ENCODE assay signal across 1 cellular context in the genomic region with DNA sequence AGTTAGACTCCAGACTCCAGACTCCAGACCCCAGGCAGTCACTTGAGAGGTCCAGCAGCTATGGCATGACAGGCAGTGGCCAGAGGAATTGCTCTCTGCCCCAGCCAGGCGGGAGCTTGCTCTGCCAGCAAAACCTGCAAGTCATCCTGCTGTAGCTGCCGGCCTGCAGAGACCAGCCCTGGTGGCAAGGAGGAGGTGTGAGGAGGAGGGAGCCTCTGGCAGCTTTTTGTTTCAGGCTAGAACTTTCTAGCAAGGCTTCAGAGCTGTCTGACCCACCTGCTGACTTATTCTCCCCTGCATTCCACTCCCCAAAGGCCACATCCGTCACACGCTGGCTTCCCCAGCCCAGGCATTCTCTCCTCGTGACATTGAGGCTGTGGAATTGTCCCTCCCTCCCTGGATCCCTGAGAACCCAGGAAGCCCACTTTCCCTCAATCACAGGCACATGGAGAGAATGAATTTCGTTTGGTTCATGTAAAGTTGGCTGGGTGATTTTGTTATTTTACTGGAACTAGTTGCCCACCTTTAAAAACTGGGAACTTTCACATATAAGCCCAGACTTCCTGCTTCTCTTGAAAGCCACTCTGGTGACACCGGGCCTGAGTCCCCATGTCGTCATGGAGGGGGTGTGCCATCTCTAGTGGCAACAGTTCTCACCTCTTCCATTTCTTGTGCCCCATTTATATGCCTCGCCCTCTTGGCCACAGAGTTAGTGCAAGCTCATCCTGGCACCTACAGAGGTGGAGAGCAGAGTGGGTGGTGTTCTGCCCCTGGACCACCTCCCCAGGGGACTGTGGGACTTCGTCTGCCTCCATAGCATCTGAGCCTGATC.
TF ChIP-seq lines count a peak whose summit lies in the region.

No MANE protein-coding gene starts in this region.

TF ChIP-seq in K562, 482 proteins besides CTCF, POLR2A, EP300 and RAD21 (continued from another document and continues in another):
- TF ChIP-seq FIP1L1 (IDR thresholded peaks at IDR 0.05; ENCODE audit: low read depth, low read length, poor library complexity, severe bottlenecking) (no peak), NUFIP1 (IDR thresholded peaks at IDR 0.05; ENCODE audit: partially characterized antibody) (peak; percentile 68), TEAD4 (IDR thresholded peaks at IDR 0.05; ENCODE audit: low read length) (no peak), TEAD4 (CRISPR knock-in tag; IDR thresholded peaks at IDR 0.05; ENCODE audit: borderline replicate concordance) (no peak), ZNF398 (CRISPR knock-in tag; IDR thresholded peaks at IDR 0.05) (no peak), NFIC (IDR thresholded peaks at IDR 0.05) (peak; percentile 38), POLR2H (tag; IDR thresholded peaks at IDR 0.05; ENCODE audit: low read depth) (no peak), ZNF75A (CRISPR knock-in tag; IDR thresholded peaks at IDR 0.05) (no peak), SRSF9 (IDR thresholded peaks at IDR 0.05; ENCODE audit: borderline replicate concordance, low read depth, low read length) (no peak), EP400 (IDR thresholded peaks at IDR 0.05) (no peak), MAFG (tag; conservative IDR thresholded peaks at IDR 0.05) (peak; percentile 98), RAD51 (IDR thresholded peaks at IDR 0.05; ENCODE audit: borderline replicate concordance, low read depth) (no peak), KHSRP (IDR thresholded peaks at IDR 0.05) (no peak), WHSC1 (IDR thresholded peaks at IDR 0.05; ENCODE audit: low read length) (no peak), MEF2A (IDR thresholded peaks at IDR 0.05; ENCODE audit: control insufficient read depth, low read depth, low read length) (no peak), ESRRB (CRISPR knock-in tag; IDR thresholded peaks at IDR 0.05; ENCODE audit: borderline replicate concordance) (no peak), SMARCC2 (IDR thresholded peaks at IDR 0.05; ENCODE audit: low read depth) (no peak), ZNF347 (CRISPR knock-in tag; IDR thresholded peaks at IDR 0.05; ENCODE audit: low read depth) (no peak), HMG20A (CRISPR knock-in tag; conservative IDR thresholded peaks at IDR 0.05) (no peak), PHF20 (IDR thresholded peaks at IDR 0.05; ENCODE audit: partially characterized antibody) (peak; percentile 28), ZNF77 (CRISPR knock-in tag; IDR thresholded peaks at IDR 0.05) (no peak), SETDB1 (IDR thresholded peaks at IDR 0.05; ENCODE audit: low read length) (no peak), RFX7 (CRISPR knock-in tag; IDR thresholded peaks at IDR 0.05) (no peak), ETV1 (tag; conservative IDR thresholded peaks at IDR 0.05; ENCODE audit: low read depth) (no peak), PPARD (CRISPR knock-in tag; IDR thresholded peaks at IDR 0.05) (no peak), ZHX1 (conservative IDR thresholded peaks at IDR 0.05; ENCODE audit: low read length) (no peak), ZNF449 (CRISPR knock-in tag; IDR thresholded peaks at IDR 0.05) (no peak), SAP30 (IDR thresholded peaks at IDR 0.05; ENCODE audit: borderline replicate concordance, insufficient read depth, low read depth, low read length, poor library complexity, severe bottlenecking) (no peak), ZNF143 (CRISPR knock-in tag; IDR thresholded peaks at IDR 0.05) (no peak), TOE1 (IDR thresholded peaks at IDR 0.05; ENCODE audit: borderline replicate concordance) (no peak), TOE1 (CRISPR knock-in tag; IDR thresholded peaks at IDR 0.05; ENCODE audit: borderline replicate concordance, low read depth) (no peak), ARNT (IDR thresholded peaks at IDR 0.05) (no peak), U2AF2 (optimal IDR thresholded peaks at IDR 0.05; ENCODE audit: low read depth, low read length) (no peak), PRPF4 (IDR thresholded peaks at IDR 0.05; ENCODE audit: insufficient read depth, low read depth, low read length, poor library complexity, severe bottlenecking) (no peak), CUX1 (CRISPR knock-in tag; IDR thresholded peaks at IDR 0.05) (peak; percentile 77; the same call in 1 of the 2 replicates), RBM17 (IDR thresholded peaks at IDR 0.05; ENCODE audit: borderline replicate concordance, low read depth, low read length) (no peak), MAFK (IDR thresholded peaks at IDR 0.05; ENCODE audit: low read length) (peak; percentile 84), JUND (IDR thresholded peaks at IDR 0.05; ENCODE audit: borderline replicate concordance, low read depth, low read length) (peak; percentile 57), JUND (tag; IDR thresholded peaks at IDR 0.05; ENCODE audit: borderline replicate concordance, low read depth, low read length) (peak; percentile 42; the same call in 2 of the 3 replicates), POU5F1 (IDR thresholded peaks at IDR 0.05; ENCODE audit: borderline replicate concordance, low read depth, low read length, partially characterized antibody) (no peak)
- TF ChIP-seq, protein P1, sequence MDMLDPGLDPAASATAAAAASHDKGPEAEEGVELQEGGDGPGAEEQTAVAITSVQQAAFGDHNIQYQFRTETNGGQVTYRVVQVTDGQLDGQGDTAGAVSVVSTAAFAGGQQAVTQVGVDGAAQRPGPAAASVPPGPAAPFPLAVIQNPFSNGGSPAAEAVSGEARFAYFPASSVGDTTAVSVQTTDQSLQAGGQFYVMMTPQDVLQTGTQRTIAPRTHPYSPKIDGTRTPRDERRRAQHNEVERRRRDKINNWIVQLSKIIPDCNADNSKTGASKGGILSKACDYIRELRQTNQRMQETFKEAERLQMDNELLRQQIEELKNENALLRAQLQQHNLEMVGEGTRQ (CRISPR knock-in tag; IDR thresholded peaks at IDR 0.05), result no peak
- TF ChIP-seq, protein P2, sequence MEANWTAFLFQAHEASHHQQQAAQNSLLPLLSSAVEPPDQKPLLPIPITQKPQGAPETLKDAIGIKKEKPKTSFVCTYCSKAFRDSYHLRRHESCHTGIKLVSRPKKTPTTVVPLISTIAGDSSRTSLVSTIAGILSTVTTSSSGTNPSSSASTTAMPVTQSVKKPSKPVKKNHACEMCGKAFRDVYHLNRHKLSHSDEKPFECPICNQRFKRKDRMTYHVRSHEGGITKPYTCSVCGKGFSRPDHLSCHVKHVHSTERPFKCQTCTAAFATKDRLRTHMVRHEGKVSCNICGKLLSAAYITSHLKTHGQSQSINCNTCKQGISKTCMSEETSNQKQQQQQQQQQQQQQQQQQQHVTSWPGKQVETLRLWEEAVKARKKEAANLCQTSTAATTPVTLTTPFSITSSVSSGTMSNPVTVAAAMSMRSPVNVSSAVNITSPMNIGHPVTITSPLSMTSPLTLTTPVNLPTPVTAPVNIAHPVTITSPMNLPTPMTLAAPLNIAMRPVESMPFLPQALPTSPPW (CRISPR knock-in tag; IDR thresholded peaks at IDR 0.05), result peak; percentile 51; the same call in 1 of the 2 replicates
- TF ChIP-seq, protein P3, sequence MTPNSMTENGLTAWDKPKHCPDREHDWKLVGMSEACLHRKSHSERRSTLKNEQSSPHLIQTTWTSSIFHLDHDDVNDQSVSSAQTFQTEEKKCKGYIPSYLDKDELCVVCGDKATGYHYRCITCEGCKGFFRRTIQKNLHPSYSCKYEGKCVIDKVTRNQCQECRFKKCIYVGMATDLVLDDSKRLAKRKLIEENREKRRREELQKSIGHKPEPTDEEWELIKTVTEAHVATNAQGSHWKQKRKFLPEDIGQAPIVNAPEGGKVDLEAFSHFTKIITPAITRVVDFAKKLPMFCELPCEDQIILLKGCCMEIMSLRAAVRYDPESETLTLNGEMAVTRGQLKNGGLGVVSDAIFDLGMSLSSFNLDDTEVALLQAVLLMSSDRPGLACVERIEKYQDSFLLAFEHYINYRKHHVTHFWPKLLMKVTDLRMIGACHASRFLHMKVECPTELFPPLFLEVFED (CRISPR knock-in tag; conservative IDR thresholded peaks at IDR 0.05), result no peak
- TF ChIP-seq, protein P4, sequence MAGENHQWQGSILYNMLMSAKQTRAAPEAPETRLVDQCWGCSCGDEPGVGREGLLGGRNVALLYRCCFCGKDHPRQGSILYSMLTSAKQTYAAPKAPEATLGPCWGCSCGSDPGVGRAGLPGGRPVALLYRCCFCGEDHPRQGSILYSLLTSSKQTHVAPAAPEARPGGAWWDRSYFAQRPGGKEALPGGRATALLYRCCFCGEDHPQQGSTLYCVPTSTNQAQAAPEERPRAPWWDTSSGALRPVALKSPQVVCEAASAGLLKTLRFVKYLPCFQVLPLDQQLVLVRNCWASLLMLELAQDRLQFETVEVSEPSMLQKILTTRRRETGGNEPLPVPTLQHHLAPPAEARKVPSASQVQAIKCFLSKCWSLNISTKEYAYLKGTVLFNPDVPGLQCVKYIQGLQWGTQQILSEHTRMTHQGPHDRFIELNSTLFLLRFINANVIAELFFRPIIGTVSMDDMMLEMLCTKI (IDR thresholded peaks at IDR 0.05; ENCODE audit: partially characterized antibody), result no peak
- TF ChIP-seq, protein P5, sequence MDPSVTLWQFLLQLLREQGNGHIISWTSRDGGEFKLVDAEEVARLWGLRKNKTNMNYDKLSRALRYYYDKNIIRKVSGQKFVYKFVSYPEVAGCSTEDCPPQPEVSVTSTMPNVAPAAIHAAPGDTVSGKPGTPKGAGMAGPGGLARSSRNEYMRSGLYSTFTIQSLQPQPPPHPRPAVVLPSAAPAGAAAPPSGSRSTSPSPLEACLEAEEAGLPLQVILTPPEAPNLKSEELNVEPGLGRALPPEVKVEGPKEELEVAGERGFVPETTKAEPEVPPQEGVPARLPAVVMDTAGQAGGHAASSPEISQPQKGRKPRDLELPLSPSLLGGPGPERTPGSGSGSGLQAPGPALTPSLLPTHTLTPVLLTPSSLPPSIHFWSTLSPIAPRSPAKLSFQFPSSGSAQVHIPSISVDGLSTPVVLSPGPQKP (CRISPR knock-in tag; IDR thresholded peaks at IDR 0.05), result no peak
